In the genomic region with DNA sequence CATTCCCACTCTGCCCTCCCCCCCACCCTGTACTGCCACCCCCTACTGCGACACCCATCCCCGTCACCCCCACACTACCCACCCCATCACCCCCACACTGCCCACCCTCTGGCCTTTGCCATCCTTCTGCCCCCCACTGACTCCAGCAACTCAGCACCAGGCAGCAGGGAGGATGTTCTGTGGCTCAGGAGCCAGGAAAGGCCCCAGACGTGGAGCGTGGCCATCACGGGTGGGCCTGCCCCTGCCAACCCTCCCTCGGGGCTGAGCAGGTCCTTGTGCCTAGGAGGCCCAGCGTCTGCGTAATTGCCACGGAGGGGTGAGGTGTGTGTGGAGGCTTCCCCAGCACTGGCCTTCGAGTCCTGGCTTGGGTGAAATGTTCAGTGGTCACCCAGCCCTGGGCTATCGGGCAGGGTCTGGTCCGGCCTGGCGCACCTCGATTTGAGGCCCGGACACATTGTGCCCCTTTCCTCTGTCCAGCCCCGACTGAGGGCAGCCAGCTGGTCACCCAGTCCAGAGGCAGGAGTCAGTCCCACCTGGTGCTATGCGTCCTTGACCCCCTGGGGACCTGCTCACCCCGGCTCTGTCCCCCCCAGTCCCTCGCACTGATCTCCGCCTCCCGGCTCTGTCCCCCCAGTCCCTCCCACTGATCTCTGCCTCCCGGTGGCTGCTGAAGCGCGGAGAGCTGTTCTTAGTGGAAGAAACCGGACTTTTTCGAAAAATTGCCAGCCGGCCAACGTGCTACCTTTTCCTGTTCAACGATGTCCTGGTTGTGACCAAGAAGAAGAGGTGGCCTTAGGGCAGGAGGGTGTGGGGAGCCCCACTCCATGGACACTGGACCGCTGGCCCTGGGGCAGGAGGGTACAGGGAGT, we compare ENCODE assay signal across 29 cellular contexts. TPM values are rescaled to one million over a fixed set of nuclear protein-coding genes. Genes with fewer than 3 reads are reported as not detected.
DNase-seq lines count a peak whose midpoint lies in the region; ATAC-seq, FAIRE-seq and TF ChIP-seq lines count a peak whose summit lies in the region.
"Had no signal": no experiment of that assay in that cellular context is flagged by ENCODE, and none has a peak within 500 bp of the region (broad histone marks: within the 10 kb centered on the region; RNA-seq: fewer than 3 reads in every experiment).

No MANE protein-coding gene starts in this region.

- no peak for TF ChIP-seq POLR2A in HepG2 (IDR thresholded peaks at IDR 0.05; ENCODE audit: insufficient read depth in 1 of 2, low read depth in 2 of 2, low read length in 2 of 2)
- no peak for TF ChIP-seq POLR2A in right lobe of liver (IDR thresholded peaks at IDR 0.05)
- no peak for TF ChIP-seq POLR2A in H54 (IDR thresholded peaks at IDR 0.05; ENCODE audit: low read depth, low read length)

- no peak for ATAC-seq in HepG2
- no peak for ATAC-seq in right lobe of liver
- ATAC-seq in stimulated activated memory B cell treated with anti-CD40 and anti-IgM and Interleukin-4, amounts not matched to agents 10 μg/mL and 1 μg/mL and 100 μg/mL, for 72 hours: peak; percentile 71
- ATAC-seq: activated CD8-positive, alpha-beta memory T cell treated with anti-CD3 and anti-CD28 coated beads, Interleukin-2, amount 10 ng/mL, durations not matched to agents 7 days and 5 days; heart left ventricle had no signal

- intact Hi-C loops in HepG2 (cut with micrococcal nuclease; ENCODE audit: unreplicated experiment) (no loop called here), right lobe of liver (cut with DNase I) (no loop called here)

- peaks cover 13% of the 10 kb centered on the region for H3K4me1 Mint-ChIP-seq in chondrocyte (ENCODE audit: low read depth)
- H3K4me1 Mint-ChIP-seq in stimulated activated memory B cell treated with anti-CD40 and anti-IgM and Interleukin-4, amounts not matched to agents 10 μg/mL and 1 μg/mL and 100 μg/mL, for 72 hours: no peaks in the 10 kb centered on the region
- H3K4me1 Mint-ChIP-seq: activated CD8-positive, alpha-beta memory T cell treated with anti-CD3 and anti-CD28 coated beads, Interleukin-2, amount 10 ng/mL, durations not matched to agents 7 days and 5 days had no signal

- H3K9me3 Mint-ChIP-seq in chondrocyte (ENCODE audit: low read depth): no peaks in the 10 kb centered on the region
- no peaks in the 10 kb centered on the region for H3K9me3 Mint-ChIP-seq in stimulated activated memory B cell treated with anti-CD40 and anti-IgM and Interleukin-4, amounts not matched to agents 10 μg/mL and 1 μg/mL and 100 μg/mL, for 72 hours
- H3K9me3 Mint-ChIP-seq: activated T-helper 2 cell treated with anti-CD3 and anti-CD28 coated beads, Interferon-gamma antibody, Interleukin-2, Interleukin-4, amounts not matched to agents 10 μg/mL and 5 μg/mL and 100 μg/mL, durations not matched to agents 14 hours and 24 hours and 36 hours; nephron had no signal

- TF ChIP-seq EP300 in HepG2 (IDR thresholded peaks at IDR 0.05; ENCODE audit: low read depth in 2 of 2, low read length in 2 of 2) (no peak), HepG2 (CRISPR knock-in tag; IDR thresholded peaks at IDR 0.05; ENCODE audit: borderline replicate concordance) (no peak)

- no peak overlapping the region for H2AFZ ChIP-seq in HepG2 (ENCODE audit: low read length)

- H3K36me3 Mint-ChIP-seq in chondrocyte (ENCODE audit: low read depth): no peaks in the 10 kb centered on the region
- no peaks in the 10 kb centered on the region for H3K36me3 Mint-ChIP-seq in stimulated activated memory B cell treated with anti-CD40 and anti-IgM and Interleukin-4, amounts not matched to agents 10 μg/mL and 1 μg/mL and 100 μg/mL, for 72 hours
- H3K36me3 Mint-ChIP-seq: activated CD8-positive, alpha-beta memory T cell treated with anti-CD3 and anti-CD28 coated beads, Interleukin-2, amount 10 ng/mL, durations not matched to agents 7 days and 5 days had no signal

- H3K4me1 ChIP-seq in HepG2 (ENCODE audit: insufficient read depth, low read length) (peaks cover 23% of the 10 kb centered on the region), right lobe of liver (peaks cover 0 to 15% (median 4%) of the 10 kb centered on the region in 4 donors)
- H3K4me1 ChIP-seq: heart left ventricle, left ventricle myocardium inferior, prostate gland, thyroid gland had no signal

- H3K79me2 ChIP-seq in HepG2 (ENCODE audit: insufficient read depth, low read length): no peaks in the 10 kb centered on the region

- no peak overlapping the region for H3K4me3 Mint-ChIP-seq in chondrocyte (ENCODE audit: unreplicated experiment)
- H3K4me3 Mint-ChIP-seq in stimulated activated memory B cell treated with anti-CD40 and anti-IgM and Interleukin-4, amounts not matched to agents 10 μg/mL and 1 μg/mL and 100 μg/mL, for 72 hours: no peak overlapping the region
- H3K4me3 Mint-ChIP-seq: activated CD8-positive, alpha-beta memory T cell treated with anti-CD3 and anti-CD28 coated beads, Interleukin-2, amount 10 ng/mL, durations not matched to agents 7 days and 5 days; nephron had no signal

- H3K4me3 ChIP-seq in HepG2 (replicated peaks in 1 of 3; ENCODE audit: insufficient read depth in 1 of 3, low read depth in 2 of 3, low read length in 3 of 3) (no peak overlapping the region), right lobe of liver (no peak overlapping the region)
- H3K4me3 ChIP-seq: coronary artery, heart left ventricle, left ventricle myocardium inferior, prostate gland, thyroid gland had no signal

- FAIRE-seq in HepG2 (lab: Jason Lieb, UNC) (no peak), H54 (lab: Jason Lieb, UNC) (no peak)
- FAIRE-seq: endometrium, HTR-8/SVneo, TTC549 had no signal

- BruUV-seq in HepG2 (replicated peaks; lab: Mats Ljungman, UMichigan): no TSS peak

- H3K9ac ChIP-seq in HepG2 (ENCODE audit: insufficient read depth, low read depth, low read length): no peak overlapping the region

- in situ Hi-C loops in HepG2 (cut with HindIII; ENCODE audit: extremely low pct_ligation_motif_present, low pct_unique_long_range_greater_than_20kb): no loop called here

- 79% methylated on average over 29 of the region's 30 CpGs for WGBS in HepG2 (ENCODE audit: low lambda C conversion rate)
- 84% methylated on average over 10 of the region's 30 CpGs for WGBS in right lobe of liver (ENCODE audit: insufficient coverage, low coverage, low lambda C conversion rate, missing lambda C conversion rate)

- H3K27me3 ChIP-seq in HepG2 (ENCODE audit: control insufficient read depth in 1 of 2, insufficient read depth in 2 of 2, low read length in 2 of 2) (no peaks in the 10 kb centered on the region), right lobe of liver (no peaks in the 10 kb centered on the region)
- H3K27me3 ChIP-seq: brain microvascular endothelial cell, heart left ventricle, thyroid gland had no signal

- peak overlapping the region; percentile 8 for H3K27ac Mint-ChIP-seq in chondrocyte (ENCODE audit: unreplicated experiment)
- no peak overlapping the region for H3K27ac Mint-ChIP-seq in stimulated activated memory B cell treated with anti-CD40 and anti-IgM and Interleukin-4, amounts not matched to agents 10 μg/mL and 1 μg/mL and 100 μg/mL, for 72 hours
- H3K27ac Mint-ChIP-seq: activated CD8-positive, alpha-beta memory T cell treated with anti-CD3 and anti-CD28 coated beads, Interleukin-2, amount 10 ng/mL, durations not matched to agents 7 days and 5 days; activated T-helper 2 cell treated with anti-CD3 and anti-CD28 coated beads, Interferon-gamma antibody, Interleukin-2, Interleukin-4, amounts not matched to agents 10 μg/mL and 5 μg/mL and 100 μg/mL, durations not matched to agents 14 hours and 24 hours and 36 hours; nephron had no signal

- H3K36me3 ChIP-seq in HepG2 (replicated peaks in 1 of 2; ENCODE audit: control insufficient read depth in 1 of 2, insufficient read depth in 2 of 2, low read length in 2 of 2) (peaks cover 10 to 26% of the 10 kb centered on the region in 2 experiments; a peak in 3 of 5 replicates), right lobe of liver (no peaks in the 10 kb centered on the region)
- H3K36me3 ChIP-seq: brain microvascular endothelial cell, heart left ventricle, left ventricle myocardium inferior, prostate gland, thyroid gland had no signal

- TF ChIP-seq RAD21 in HepG2 (CRISPR knock-in tag; IDR thresholded peaks at IDR 0.05): no peak

- H3K9me3 ChIP-seq in HepG2 (ENCODE audit: low read length): no peaks in the 10 kb centered on the region
- no peaks in the 10 kb centered on the region for H3K9me3 ChIP-seq in right lobe of liver
- H3K9me3 ChIP-seq: heart left ventricle, left ventricle myocardium inferior, prostate gland, thyroid gland had no signal

- DNase-seq in HepG2 (ENCODE audit: low spot score): no peak
- DNase-seq in right lobe of liver: no peak
- DNase-seq in H54 (ENCODE audit: insufficient read length, low spot score): peak; percentile 52
- no peak for DNase-seq in chondrocyte (ENCODE audit: low spot score)
- DNase-seq in activated naive CD4-positive, alpha-beta T cell treated with anti-CD3 and anti-CD28 coated beads, Interleukin-2, amount 50 U/mL, for 16 hours: no peak
- DNase-seq in OCI-M1 (lab: John Stamatoyannopoulos, UW): no peak
- no peak for DNase-seq in midbrain (lab: John Stamatoyannopoulos, UW)
- DNase-seq: activated CD4-positive, alpha-beta T cell treated with anti-CD3 and anti-CD28 coated beads for 1 hour; activated CD8-positive, alpha-beta memory T cell treated with anti-CD3 and anti-CD28 coated beads, Interleukin-2, amount 10 ng/mL, durations not matched to agents 7 days and 5 days; brain microvascular endothelial cell; GOT3; heart left ventricle; left ventricle myocardium inferior; NCI-H1092 treated with DMSO at 0.1 percent for 48 hours; NCI-H2081; NCI-H524; Right ventricle myocardium superior; stimulated activated CD4-positive, alpha-beta T cell treated with anti-CD3 and anti-CD28 coated beads, Interleukin-1b, Interleukin-23, amount 100 ng/mL, for 48 hours; stimulated activated naive CD4-positive, alpha-beta T cell; thyroid gland had no signal

- no peak overlapping the region for H3K27ac ChIP-seq in HepG2 (ENCODE audit: extremely low read length, insufficient read depth, low read length)
- no peak overlapping the region for H3K27ac ChIP-seq in right lobe of liver
- H3K27ac ChIP-seq: brain microvascular endothelial cell, coronary artery, heart left ventricle, left ventricle myocardium inferior, prostate gland, thyroid gland had no signal

- TF ChIP-seq CTCF in HepG2 (CRISPR knock-in tag; IDR thresholded peaks at IDR 0.05) (no peak), right lobe of liver (IDR thresholded peaks at IDR 0.05) (no peak), chondrocyte (IDR thresholded peaks at IDR 0.05) (no peak)

- no peaks in the 10 kb centered on the region for H4K20me1 ChIP-seq in HepG2 (ENCODE audit: insufficient read depth, low read length)

- CTCF ChIA-PET in HepG2 (lab: Yijun Ruan, JAX; ENCODE audit: low intra/inter-chr PET ratio, low total read pairs): no interaction called here

- no peak overlapping the region for H3K4me2 ChIP-seq in HepG2 (ENCODE audit: low read depth, low read length)

- H3K27me3 Mint-ChIP-seq in chondrocyte (ENCODE audit: low read depth): no peaks in the 10 kb centered on the region
- peaks cover 37% of the 10 kb centered on the region for H3K27me3 Mint-ChIP-seq in stimulated activated memory B cell treated with anti-CD40 and anti-IgM and Interleukin-4, amounts not matched to agents 10 μg/mL and 1 μg/mL and 100 μg/mL, for 72 hours
- H3K27me3 Mint-ChIP-seq: activated CD8-positive, alpha-beta memory T cell treated with anti-CD3 and anti-CD28 coated beads, Interleukin-2, amount 10 ng/mL, durations not matched to agents 7 days and 5 days had no signal

- POLR2A ChIA-PET in HepG2 (lab: Yijun Ruan, JAX): interaction anchor here (1.7 to 1.8 kb wide), 2 partner anchors 17 to 21 kb away, joined by 5 read pairs; no protein-coding TSS in a partner anchor

RNA-seq across cellular contexts. Expression of gene ARHGEF16, which starts 23.0 kb away (rescaled TPM):
- total RNA-seq in HepG2 (2016; rRNA removed; fragmentation: Illumina TruSeq; extraction: Trizol) (15.9 and 20.3 TPM in 2 replicates), right lobe of liver (10 to 100 TPM in 2 of 6 experiments, 1 to 10 TPM in 4; 2.1 to 16.3 (median 7.5) TPM), chondrocyte (1.1 to 4.1 TPM (median 2.0 TPM) in 3 replicates)
- total RNA-seq in HepG2 (2016; cell fraction: cytosol; rRNA removed; fragmentation: Illumina TruSeq; extraction: Trizol; ENCODE audit: low read depth): 6.0 and 6.6 TPM in 2 replicates
- 14.5 and 24.2 TPM in 2 replicates for total RNA-seq in HepG2 (2016; cell fraction: insoluble cytoplasmic fraction; rRNA removed; fragmentation: Illumina TruSeq; extraction: Trizol)
- total RNA-seq in HepG2 (2016; cell fraction: membrane; rRNA removed; fragmentation: Illumina TruSeq; extraction: Trizol): 7.4 and 7.6 TPM in 2 replicates
- 21.4 and 22.0 TPM in 2 replicates for total RNA-seq in HepG2 (2016; cell fraction: nucleus; rRNA removed; fragmentation: Illumina TruSeq; extraction: Trizol)
- 39.9 and 59.7 TPM in 2 replicates for polyA plus RNA-seq in HepG2 (2011; rRNA removed)
- polyA plus RNA-seq in HepG2 (2011; cell fraction: cytosol; rRNA removed): 23.3 and 35.8 TPM in 2 replicates
- 382 and 454 TPM in 2 replicates for polyA plus RNA-seq in HepG2 (2011; cell fraction: nucleus; rRNA removed)
- polyA plus RNA-seq in HepG2 (2012): 19.7 and 28.0 TPM in 2 replicates
- 2.5 and 2.8 TPM in 2 replicates for polyA plus RNA-seq in HepG2 (2016; cell fraction: cytosol; fragmentation: Illumina TruSeq; extraction: Trizol; ENCODE audit: low read depth)
- polyA plus RNA-seq in HepG2 (2016; cell fraction: insoluble cytoplasmic fraction; fragmentation: Illumina TruSeq; extraction: Trizol; ENCODE audit: low read depth): 12.5 and 17.8 TPM in 2 replicates
- polyA plus RNA-seq in HepG2 (2016; cell fraction: membrane; fragmentation: Illumina TruSeq; extraction: Trizol; ENCODE audit: low read depth): 4.2 and 4.8 TPM in 2 replicates
- polyA plus RNA-seq in HepG2 (2016; cell fraction: nucleus; fragmentation: Illumina TruSeq; extraction: Trizol; ENCODE audit: insufficient read depth, low read depth): 58.7 and 59.2 TPM in 2 replicates
- 30.5 and 69.1 TPM in 2 replicates for polyA minus RNA-seq in HepG2 (2011; rRNA and poly(A)+ RNA removed; ENCODE audit: low replicate concordance)
- polyA minus RNA-seq in HepG2 (2011; cell fraction: cytosol; rRNA and poly(A)+ RNA removed): 13.4 and 17.4 TPM in 2 replicates
- 38.4 and 41.6 TPM in 2 replicates for polyA minus RNA-seq in HepG2 (2011; cell fraction: nucleus; rRNA and poly(A)+ RNA removed)
- total RNA-seq: activated CD8-positive, alpha-beta memory T cell treated with anti-CD3 and anti-CD28 coated beads, Interleukin-2, amount 10 ng/mL, durations not matched to agents 7 days and 5 days; activated T-helper 2 cell treated with anti-CD3 and anti-CD28 coated beads, Interferon-gamma antibody, Interleukin-2, Interleukin-4, amounts not matched to agents 10 μg/mL and 5 μg/mL and 100 μg/mL, durations not matched to agents 14 hours and 24 hours and 36 hours; LHCN-M2 had no signal
